ENCODE assay signal across 13 cellular contexts in genomic region chr14:95531473-95531872, GRCh38. TPM values are rescaled to one million over a fixed set of nuclear protein-coding genes. Genes with fewer than 3 reads are reported as not detected.
DNase-seq lines count a peak whose midpoint lies in the region; ATAC-seq and TF ChIP-seq lines count a peak whose summit lies in the region.
"Had no signal": no experiment of that assay in that cellular context is flagged by ENCODE, and none has a peak within 500 bp of the region (broad histone marks: within the 10 kb centered on the region; RNA-seq: fewer than 3 reads in every experiment).

No MANE protein-coding gene starts in this region.

- H3K4me3 Mint-ChIP-seq in activated CD4-positive, alpha-beta memory T cell treated with anti-CD3 and anti-CD28 coated beads, Interleukin-2, amount 10 ng/mL, durations not matched to agents 7 days and 5 days, result no peak overlapping the region

- DNase-seq in A172 (ENCODE audit: low spot score) (peak; percentile 46), GM03348 (ENCODE audit: low spot score) (peak; percentile 54), fibroblast of pulmonary artery (ENCODE audit: low read depth) (peak; percentile 82), NCI-H1048 (lab: John Stamatoyannopoulos, UW) (no peak), NCI-H2171 (lab: John Stamatoyannopoulos, UW) (no peak)
- DNase-seq in activated CD4-positive, alpha-beta memory T cell treated with anti-CD3 and anti-CD28 coated beads, Interleukin-2, amount 10 ng/mL, durations not matched to agents 7 days and 5 days, result no peak
- DNase-seq: activated naive CD4-positive, alpha-beta T cell treated with anti-CD3 and anti-CD28 coated beads, Interleukin-2, amount 10 ng/mL, durations not matched to agents 7 days and 5 days; COR-L47; NCI-H69; occipital lobe had no signal

- H3K4me3 ChIP-seq in fibroblast of pulmonary artery (replicated peaks; ENCODE audit: low read depth, low read length), result no peak overlapping the region

- CTCF ChIA-PET in activated CD4-positive, alpha-beta memory T cell treated with anti-CD3 and anti-CD28 coated beads, Interleukin-2, amount 10 ng/mL, durations not matched to agents 7 days and 5 days (lab: Charles Lee), result interaction anchor here (0.9 to 2.2 kb wide), 6 partner anchors 11 to 89 kb away, joined by 3 to 11 read pairs (median 4); no protein-coding TSS in a partner anchor

- no peak for ATAC-seq in GM21786 (IDR thresholded peaks at IDR 0.05; ENCODE audit: unreplicated experiment)
- ATAC-seq in GM19452 (IDR thresholded peaks at IDR 0.05; ENCODE audit: unreplicated experiment), result no peak

- TF ChIP-seq CTCF in fibroblast of pulmonary artery (IDR thresholded peaks at IDR 0.05; ENCODE audit: low read length, missing control alignments), result no peak

- H3K27me3 Mint-ChIP-seq in activated CD4-positive, alpha-beta memory T cell treated with anti-CD3 and anti-CD28 coated beads, Interleukin-2, amount 10 ng/mL, durations not matched to agents 7 days and 5 days, result no peaks in the 10 kb centered on the region
- H3K27me3 Mint-ChIP-seq: activated naive CD4-positive, alpha-beta T cell treated with anti-CD3 and anti-CD28 coated beads, Interleukin-2, amount 10 ng/mL, durations not matched to agents 7 days and 5 days; IgD-negative memory B cell had no signal

- H3K36me3 Mint-ChIP-seq in activated CD4-positive, alpha-beta memory T cell treated with anti-CD3 and anti-CD28 coated beads, Interleukin-2, amount 10 ng/mL, durations not matched to agents 7 days and 5 days (ENCODE audit: low read depth), result peaks cover 22% of the 10 kb centered on the region

- H3K9me3 Mint-ChIP-seq in activated CD4-positive, alpha-beta memory T cell treated with anti-CD3 and anti-CD28 coated beads, Interleukin-2, amount 10 ng/mL, durations not matched to agents 7 days and 5 days, result no peaks in the 10 kb centered on the region
- H3K9me3 Mint-ChIP-seq: activated naive CD4-positive, alpha-beta T cell treated with anti-CD3 and anti-CD28 coated beads, Interleukin-2, amount 10 ng/mL, durations not matched to agents 7 days and 5 days; IgD-negative memory B cell had no signal

- POLR2A ChIA-PET in activated CD4-positive, alpha-beta memory T cell treated with anti-CD3 and anti-CD28 coated beads, Interleukin-2, amount 10 ng/mL, durations not matched to agents 7 days and 5 days (lab: Charles Lee), result interaction anchor here (1.4 to 7.5 kb wide), 4 partner anchors 10 to 68 kb away, joined by 4 to 199 read pairs (median 52); partner anchors contain the start of gene SYNE3

- H3K27ac Mint-ChIP-seq in activated CD4-positive, alpha-beta memory T cell treated with anti-CD3 and anti-CD28 coated beads, Interleukin-2, amount 10 ng/mL, durations not matched to agents 7 days and 5 days, result peak overlapping the region; percentile 85

- H3K4me1 Mint-ChIP-seq in activated CD4-positive, alpha-beta memory T cell treated with anti-CD3 and anti-CD28 coated beads, Interleukin-2, amount 10 ng/mL, durations not matched to agents 7 days and 5 days, result peaks cover 63% of the 10 kb centered on the region

RNA-seq across cellular contexts. Expression of gene GLRX5, which starts 3.4 kb away (rescaled TPM):
- total RNA-seq in A172 (2014; rRNA removed; shearing (Covaris generic)), result 53.1 and 56.1 TPM in 2 replicates
- total RNA-seq in activated CD4-positive, alpha-beta memory T cell treated with anti-CD3 and anti-CD28 coated beads, Interleukin-2, amount 10 ng/mL, durations not matched to agents 7 days and 5 days, result 10 to 100 TPM; 30.4 to 34.5 TPM

RNA-seq across cellular contexts. Expression of gene SYNE3, which starts 15.0 kb away (rescaled TPM):
- 0.14 and 0.91 TPM in 2 replicates for total RNA-seq in A172 (2014; rRNA removed; shearing (Covaris generic))
- total RNA-seq in activated CD4-positive, alpha-beta memory T cell treated with anti-CD3 and anti-CD28 coated beads, Interleukin-2, amount 10 ng/mL, durations not matched to agents 7 days and 5 days, result 10 to 100 TPM; 86.2 to 89.5 TPM

Comparison
In these comparisons a context has a peak if more than half of its experiments do, and no peak if none do; other contexts are left out.
1. DNase-seq: peak in A172 (single experiment), GM03348 (single experiment) and fibroblast of pulmonary artery (single experiment); none in activated CD4-positive, alpha-beta memory T cell treated with anti-CD3 and anti-CD28 coated beads, Interleukin-2, amount 10 ng/mL, durations not matched to agents 7 days and 5 days (single experiment), NCI-H1048 (single experiment) and NCI-H2171 (single experiment).
2. RNA of gene SYNE3, which starts 15.0 kb away (total RNA-seq): 86.2 to 89.5 TPM in activated CD4-positive, alpha-beta memory T cell treated with anti-CD3 and anti-CD28 coated beads, Interleukin-2, amount 10 ng/mL, durations not matched to agents 7 days and 5 days; 0.14 to 0.91 TPM in A172; every median in the first group is over 10 times any median in the second.